In genomic region chr2:177869209-177869608, GRCh38 we compare ENCODE assay signal across 8 cellular contexts.
"Had no signal": no experiment of that assay in that cellular context is flagged by ENCODE, and none has a peak within 500 bp of the region (broad histone marks: within the 10 kb centered on the region; RNA-seq: fewer than 3 reads in every experiment).

No MANE protein-coding gene starts in this region.

- H3K27ac ChIP-seq: GM23248, HL-60 had no signal

- H3K4me1 ChIP-seq: HAP-1 had no signal

- DNase-seq: GM23248, GOT3, H7, HFFc6 had no signal

- H3K9me3 ChIP-seq: HAP-1 had no signal

- ATAC-seq: HCT116, HepG2 had no signal

- H3K36me3 ChIP-seq: HAP-1 had no signal

- FAIRE-seq: HepG2 had no signal

- H3K4me3 ChIP-seq: GM23248, HAP-1 had no signal
